ENCODE assay signal across 1 cellular context in the genomic region with DNA sequence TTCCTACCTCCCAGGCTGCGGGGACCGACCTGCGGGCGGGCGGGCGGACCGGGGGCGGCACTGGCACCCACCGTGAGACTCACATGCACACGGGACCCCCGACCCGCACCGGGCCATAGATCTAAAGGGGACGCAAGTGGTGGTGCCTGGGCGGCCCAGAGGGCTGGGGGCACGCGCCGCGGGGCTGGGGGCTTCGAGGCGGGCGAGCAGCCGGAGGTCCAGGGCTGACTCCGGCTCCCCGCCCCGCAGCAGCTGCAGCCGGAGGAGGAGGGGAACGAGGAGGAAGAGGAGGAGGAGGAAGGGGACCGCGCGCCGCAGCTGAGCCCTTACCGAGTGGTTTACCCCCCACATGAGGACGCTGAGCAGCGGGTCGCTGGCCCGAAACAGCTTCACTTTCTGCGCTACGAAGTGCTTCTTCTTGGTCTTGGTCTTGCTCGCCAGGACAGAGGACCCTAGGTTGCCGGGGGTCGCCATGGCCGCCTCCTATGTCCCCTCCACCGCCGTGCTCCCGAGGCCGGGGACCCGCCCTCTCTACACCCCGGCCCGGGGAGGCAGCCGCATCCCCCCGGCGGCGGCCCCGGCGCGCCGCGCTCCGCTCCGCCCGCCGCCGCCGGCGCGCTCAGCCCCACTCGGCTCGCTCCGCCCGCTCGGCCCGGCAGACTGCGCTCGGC.
TF ChIP-seq lines count a peak whose summit lies in the region.

No MANE protein-coding gene starts in this region.

TF ChIP-seq in HepG2, 621 proteins besides CTCF, POLR2A, EP300 and RAD21 (continued from another document and continues in another):
- TF ChIP-seq, protein P1, sequence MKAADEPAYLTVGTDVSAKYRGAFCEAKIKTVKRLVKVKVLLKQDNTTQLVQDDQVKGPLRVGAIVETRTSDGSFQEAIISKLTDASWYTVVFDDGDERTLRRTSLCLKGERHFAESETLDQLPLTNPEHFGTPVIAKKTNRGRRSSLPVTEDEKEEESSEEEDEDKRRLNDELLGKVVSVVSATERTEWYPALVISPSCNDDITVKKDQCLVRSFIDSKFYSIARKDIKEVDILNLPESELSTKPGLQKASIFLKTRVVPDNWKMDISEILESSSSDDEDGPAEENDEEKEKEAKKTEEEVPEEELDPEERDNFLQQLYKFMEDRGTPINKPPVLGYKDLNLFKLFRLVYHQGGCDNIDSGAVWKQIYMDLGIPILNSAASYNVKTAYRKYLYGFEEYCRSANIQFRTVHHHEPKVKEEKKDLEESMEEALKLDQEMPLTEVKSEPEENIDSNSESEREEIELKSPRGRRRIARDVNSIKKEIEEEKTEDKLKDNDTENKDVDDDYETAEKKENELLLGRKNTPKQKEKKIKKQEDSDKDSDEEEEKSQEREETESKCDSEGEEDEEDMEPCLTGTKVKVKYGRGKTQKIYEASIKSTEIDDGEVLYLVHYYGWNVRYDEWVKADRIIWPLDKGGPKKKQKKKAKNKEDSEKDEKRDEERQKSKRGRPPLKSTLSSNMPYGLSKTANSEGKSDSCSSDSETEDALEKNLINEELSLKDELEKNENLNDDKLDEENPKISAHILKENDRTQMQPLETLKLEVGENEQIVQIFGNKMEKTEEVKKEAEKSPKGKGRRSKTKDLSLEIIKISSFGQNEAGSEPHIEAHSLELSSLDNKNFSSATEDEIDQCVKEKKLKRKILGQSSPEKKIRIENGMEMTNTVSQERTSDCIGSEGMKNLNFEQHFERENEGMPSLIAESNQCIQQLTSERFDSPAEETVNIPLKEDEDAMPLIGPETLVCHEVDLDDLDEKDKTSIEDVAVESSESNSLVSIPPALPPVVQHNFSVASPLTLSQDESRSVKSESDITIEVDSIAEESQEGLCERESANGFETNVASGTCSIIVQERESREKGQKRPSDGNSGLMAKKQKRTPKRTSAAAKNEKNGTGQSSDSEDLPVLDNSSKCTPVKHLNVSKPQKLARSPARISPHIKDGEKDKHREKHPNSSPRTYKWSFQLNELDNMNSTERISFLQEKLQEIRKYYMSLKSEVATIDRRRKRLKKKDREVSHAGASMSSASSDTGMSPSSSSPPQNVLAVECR (CRISPR knock-in tag; IDR thresholded peaks at IDR 0.05; ENCODE audit: borderline replicate concordance): 0 out of 2 replicates have a peak, but pooled peaks have one; percentile 45
- TF ChIP-seq ZNF792 (CRISPR knock-in tag; IDR thresholded peaks at IDR 0.05): 0 out of 2 replicates have a peak, but pooled peaks have one; percentile 9
- TF ChIP-seq, protein P2, sequence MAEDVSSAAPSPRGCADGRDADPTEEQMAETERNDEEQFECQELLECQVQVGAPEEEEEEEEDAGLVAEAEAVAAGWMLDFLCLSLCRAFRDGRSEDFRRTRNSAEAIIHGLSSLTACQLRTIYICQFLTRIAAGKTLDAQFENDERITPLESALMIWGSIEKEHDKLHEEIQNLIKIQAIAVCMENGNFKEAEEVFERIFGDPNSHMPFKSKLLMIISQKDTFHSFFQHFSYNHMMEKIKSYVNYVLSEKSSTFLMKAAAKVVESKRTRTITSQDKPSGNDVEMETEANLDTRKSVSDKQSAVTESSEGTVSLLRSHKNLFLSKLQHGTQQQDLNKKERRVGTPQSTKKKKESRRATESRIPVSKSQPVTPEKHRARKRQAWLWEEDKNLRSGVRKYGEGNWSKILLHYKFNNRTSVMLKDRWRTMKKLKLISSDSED (CRISPR knock-in tag; IDR thresholded peaks at IDR 0.05): no peak
- TF ChIP-seq KDM2A (CRISPR knock-in tag; IDR thresholded peaks at IDR 0.05; ENCODE audit: borderline replicate concordance, low read depth): peak; percentile 25; the same call in 1 of the 2 replicates
- TF ChIP-seq ZNF142 (CRISPR knock-in tag; IDR thresholded peaks at IDR 0.05): peak; percentile 77; the same call in 1 of the 2 replicates
- TF ChIP-seq, protein P3, sequence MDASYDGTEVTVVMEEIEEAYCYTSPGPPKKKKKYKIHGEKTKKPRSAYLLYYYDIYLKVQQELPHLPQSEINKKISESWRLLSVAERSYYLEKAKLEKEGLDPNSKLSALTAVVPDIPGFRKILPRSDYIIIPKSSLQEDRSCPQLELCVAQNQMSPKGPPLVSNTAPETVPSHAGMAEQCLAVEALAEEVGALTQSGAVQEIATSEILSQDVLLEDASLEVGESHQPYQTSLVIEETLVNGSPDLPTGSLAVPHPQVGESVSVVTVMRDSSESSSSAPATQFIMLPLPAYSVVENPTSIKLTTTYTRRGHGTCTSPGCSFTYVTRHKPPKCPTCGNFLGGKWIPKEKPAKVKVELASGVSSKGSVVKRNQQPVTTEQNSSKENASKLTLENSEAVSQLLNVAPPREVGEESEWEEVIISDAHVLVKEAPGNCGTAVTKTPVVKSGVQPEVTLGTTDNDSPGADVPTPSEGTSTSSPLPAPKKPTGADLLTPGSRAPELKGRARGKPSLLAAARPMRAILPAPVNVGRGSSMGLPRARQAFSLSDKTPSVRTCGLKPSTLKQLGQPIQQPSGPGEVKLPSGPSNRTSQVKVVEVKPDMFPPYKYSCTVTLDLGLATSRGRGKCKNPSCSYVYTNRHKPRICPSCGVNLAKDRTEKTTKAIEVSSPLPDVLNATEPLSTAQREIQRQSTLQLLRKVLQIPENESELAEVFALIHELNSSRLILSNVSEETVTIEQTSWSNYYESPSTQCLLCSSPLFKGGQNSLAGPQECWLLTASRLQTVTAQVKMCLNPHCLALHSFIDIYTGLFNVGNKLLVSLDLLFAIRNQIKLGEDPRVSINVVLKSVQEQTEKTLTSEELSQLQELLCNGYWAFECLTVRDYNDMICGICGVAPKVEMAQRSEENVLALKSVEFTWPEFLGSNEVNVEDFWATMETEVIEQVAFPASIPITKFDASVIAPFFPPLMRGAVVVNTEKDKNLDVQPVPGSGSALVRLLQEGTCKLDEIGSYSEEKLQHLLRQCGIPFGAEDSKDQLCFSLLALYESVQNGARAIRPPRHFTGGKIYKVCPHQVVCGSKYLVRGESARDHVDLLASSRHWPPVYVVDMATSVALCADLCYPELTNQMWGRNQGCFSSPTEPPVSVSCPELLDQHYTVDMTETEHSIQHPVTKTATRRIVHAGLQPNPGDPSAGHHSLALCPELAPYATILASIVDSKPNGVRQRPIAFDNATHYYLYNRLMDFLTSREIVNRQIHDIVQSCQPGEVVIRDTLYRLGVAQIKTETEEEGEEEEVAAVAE (CRISPR knock-in tag; IDR thresholded peaks at IDR 0.05; ENCODE audit: borderline replicate concordance): no peak
- no peak for TF ChIP-seq GATAD2A (CRISPR knock-in tag; IDR thresholded peaks at IDR 0.05)
- no peak for TF ChIP-seq ZNF703 (CRISPR knock-in tag; IDR thresholded peaks at IDR 0.05; ENCODE audit: borderline replicate concordance)
- peak; percentile 21; the same call in 1 of the 2 replicates for TF ChIP-seq UBTF (CRISPR knock-in tag; IDR thresholded peaks at IDR 0.05)
- TF ChIP-seq ZNF317 (CRISPR knock-in tag; IDR thresholded peaks at IDR 0.05): no peak
- 0 out of 2 replicates have a peak, but pooled peaks have one; percentile 9 for TF ChIP-seq ZNF766 (CRISPR knock-in tag; IDR thresholded peaks at IDR 0.05; ENCODE audit: borderline replicate concordance)
- peak; percentile 36; the same call in 1 of the 2 replicates for TF ChIP-seq RBFOX2 (IDR thresholded peaks at IDR 0.05; ENCODE audit: low read depth, low read length)
- TF ChIP-seq, protein P4, sequence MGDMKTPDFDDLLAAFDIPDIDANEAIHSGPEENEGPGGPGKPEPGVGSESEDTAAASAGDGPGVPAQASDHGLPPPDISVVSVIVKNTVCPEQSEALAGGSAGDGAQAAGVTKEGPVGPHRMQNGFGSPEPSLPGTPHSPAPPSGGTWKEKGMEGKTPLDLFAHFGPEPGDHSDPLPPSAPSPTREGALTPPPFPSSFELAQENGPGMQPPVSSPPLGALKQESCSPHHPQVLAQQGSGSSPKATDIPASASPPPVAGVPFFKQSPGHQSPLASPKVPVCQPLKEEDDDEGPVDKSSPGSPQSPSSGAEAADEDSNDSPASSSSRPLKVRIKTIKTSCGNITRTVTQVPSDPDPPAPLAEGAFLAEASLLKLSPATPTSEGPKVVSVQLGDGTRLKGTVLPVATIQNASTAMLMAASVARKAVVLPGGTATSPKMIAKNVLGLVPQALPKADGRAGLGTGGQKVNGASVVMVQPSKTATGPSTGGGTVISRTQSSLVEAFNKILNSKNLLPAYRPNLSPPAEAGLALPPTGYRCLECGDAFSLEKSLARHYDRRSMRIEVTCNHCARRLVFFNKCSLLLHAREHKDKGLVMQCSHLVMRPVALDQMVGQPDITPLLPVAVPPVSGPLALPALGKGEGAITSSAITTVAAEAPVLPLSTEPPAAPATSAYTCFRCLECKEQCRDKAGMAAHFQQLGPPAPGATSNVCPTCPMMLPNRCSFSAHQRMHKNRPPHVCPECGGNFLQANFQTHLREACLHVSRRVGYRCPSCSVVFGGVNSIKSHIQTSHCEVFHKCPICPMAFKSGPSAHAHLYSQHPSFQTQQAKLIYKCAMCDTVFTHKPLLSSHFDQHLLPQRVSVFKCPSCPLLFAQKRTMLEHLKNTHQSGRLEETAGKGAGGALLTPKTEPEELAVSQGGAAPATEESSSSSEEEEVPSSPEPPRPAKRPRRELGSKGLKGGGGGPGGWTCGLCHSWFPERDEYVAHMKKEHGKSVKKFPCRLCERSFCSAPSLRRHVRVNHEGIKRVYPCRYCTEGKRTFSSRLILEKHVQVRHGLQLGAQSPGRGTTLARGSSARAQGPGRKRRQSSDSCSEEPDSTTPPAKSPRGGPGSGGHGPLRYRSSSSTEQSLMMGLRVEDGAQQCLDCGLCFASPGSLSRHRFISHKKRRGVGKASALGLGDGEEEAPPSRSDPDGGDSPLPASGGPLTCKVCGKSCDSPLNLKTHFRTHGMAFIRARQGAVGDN (CRISPR knock-in tag; IDR thresholded peaks at IDR 0.05): 0 out of 2 replicates have a peak, but pooled peaks have one; percentile 19
- TF ChIP-seq SAP130 (CRISPR knock-in tag; IDR thresholded peaks at IDR 0.05; ENCODE audit: low read depth): peak; percentile 13; the same call in 1 of the 2 replicates
- TF ChIP-seq CSRNP1 (CRISPR knock-in tag; IDR thresholded peaks at IDR 0.05): 0 out of 2 replicates have a peak, but pooled peaks have one; percentile 19
- TF ChIP-seq GABPB1 (CRISPR knock-in tag; IDR thresholded peaks at IDR 0.05): peak; percentile 32; the same call in 1 of the 2 replicates
